Comparison of ENCODE assay signal across 18 cellular contexts in genomic region chr14:99576761-99577705, GRCh38. TPM values are rescaled to one million over a fixed set of nuclear protein-coding genes. Genes with fewer than 3 reads are reported as not detected.
DNase-seq lines count a peak whose midpoint lies in the region; ATAC-seq and TF ChIP-seq lines count a peak whose summit lies in the region.
"Had no signal": no experiment of that assay in that cellular context is flagged by ENCODE, and none has a peak within 500 bp of the region (broad histone marks: within the 10 kb centered on the region; RNA-seq: fewer than 3 reads in every experiment).

No MANE protein-coding gene starts in this region.

- H3K4me3 ChIP-seq in right cardiac atrium (ENCODE audit: low read length) (no peak overlapping the region), prostate gland (no peak overlapping the region)
- H3K4me3 ChIP-seq: HAP-1 had no signal

- H3K4me3 Mint-ChIP-seq in Calu3 (ENCODE audit: low read depth, unreplicated experiment) = no peak overlapping the region
- H3K4me3 Mint-ChIP-seq: activated CD4-positive, alpha-beta T cell treated with anti-CD3 and anti-CD28 coated beads, Interleukin-2, amount 10 ng/mL, durations not matched to agents 24 days and 14 days; stimulated activated naive B cell treated with anti-CD40 and anti-IgM and Interleukin-4, amounts not matched to agents 10 μg/mL and 1 μg/mL and 100 μg/mL, for 72 hours had no signal

- no peaks in the 10 kb centered on the region for H3K36me3 ChIP-seq in prostate gland
- H3K36me3 ChIP-seq: HAP-1 had no signal

- WGBS in right cardiac atrium = 75% methylated on average over 26 of the region's 26 CpGs
- WGBS in prostate gland = 67% methylated on average over 26 of the region's 26 CpGs

- peaks cover 41% of the 10 kb centered on the region for H3K36me3 Mint-ChIP-seq in Calu3 (ENCODE audit: insufficient read depth, unreplicated experiment)
- H3K36me3 Mint-ChIP-seq: stimulated activated naive B cell treated with anti-CD40 and anti-IgM and Interleukin-4, amounts not matched to agents 10 μg/mL and 1 μg/mL and 100 μg/mL, for 72 hours had no signal

- TF ChIP-seq CTCF in Calu3 (IDR thresholded peaks at IDR 0.05; ENCODE audit: unreplicated experiment) = no peak
- no peak for TF ChIP-seq CTCF in VCaP (conservative IDR thresholded peaks at IDR 0.05)
- no peak for TF ChIP-seq CTCF in prostate gland (IDR thresholded peaks at IDR 0.05)

- H3K27me3 Mint-ChIP-seq in Calu3 (ENCODE audit: unreplicated experiment) = no peaks in the 10 kb centered on the region
- H3K27me3 Mint-ChIP-seq: activated CD4-positive, alpha-beta T cell treated with anti-CD3 and anti-CD28 coated beads, Interleukin-2, amount 10 ng/mL, durations not matched to agents 24 days and 14 days had no signal

- H3K27ac Mint-ChIP-seq in Calu3 (ENCODE audit: unreplicated experiment) = peak overlapping the region; percentile 73
- H3K27ac Mint-ChIP-seq: activated CD4-positive, alpha-beta T cell treated with anti-CD3 and anti-CD28 coated beads, Interleukin-2, amount 10 ng/mL, durations not matched to agents 24 days and 14 days; stimulated activated naive B cell treated with anti-CD40 and anti-IgM and Interleukin-4, amounts not matched to agents 10 μg/mL and 1 μg/mL and 100 μg/mL, for 72 hours had no signal

- peaks cover 75% of the 10 kb centered on the region for H3K4me1 Mint-ChIP-seq in Calu3 (ENCODE audit: low read depth, unreplicated experiment)
- H3K4me1 Mint-ChIP-seq: activated CD4-positive, alpha-beta T cell treated with anti-CD3 and anti-CD28 coated beads, Interleukin-2, amount 10 ng/mL, durations not matched to agents 24 days and 14 days had no signal

- intact Hi-C loops in Calu3 (cut with micrococcal nuclease; ENCODE audit: unreplicated experiment) = no loop called here
- intact Hi-C loops in right cardiac atrium (cut with DNase I) = no loop called here
- intact Hi-C loops in prostate gland (cut with DNase I) = no loop called here

- H3K27me3 ChIP-seq in right cardiac atrium (ENCODE audit: control insufficient read depth, insufficient read depth) (no peaks in the 10 kb centered on the region), prostate gland (replicated peaks; ENCODE audit: insufficient read depth) (no peaks in the 10 kb centered on the region)

- peak overlapping the region; percentile 95 for H3K27ac ChIP-seq in VCaP
- peak overlapping the region; percentile 5 for H3K27ac ChIP-seq in right cardiac atrium (ENCODE audit: low read length)
- peak overlapping the region; percentile 60 to 93 for H3K27ac ChIP-seq in prostate gland

- no peaks in the 10 kb centered on the region for H3K9me3 Mint-ChIP-seq in Calu3 (ENCODE audit: low read depth, unreplicated experiment)
- H3K9me3 Mint-ChIP-seq: activated CD4-positive, alpha-beta T cell treated with anti-CD3 and anti-CD28 coated beads, Interleukin-2, amount 10 ng/mL, durations not matched to agents 24 days and 14 days; stimulated activated naive B cell treated with anti-CD40 and anti-IgM and Interleukin-4, amounts not matched to agents 10 μg/mL and 1 μg/mL and 100 μg/mL, for 72 hours had no signal

- ATAC-seq in right cardiac atrium (no peak), GM18873 (IDR thresholded peaks at IDR 0.05; ENCODE audit: low FRiP score, unreplicated experiment) (no peak)
- ATAC-seq: stimulated activated naive B cell treated with anti-CD40 and anti-IgM and Interleukin-4, amounts not matched to agents 10 μg/mL and 1 μg/mL and 100 μg/mL, for 72 hours had no signal

- TF ChIP-seq POLR2A in prostate gland (IDR thresholded peaks at IDR 0.05) = no peak

- peaks cover 28% of the 10 kb centered on the region for H3K4me1 ChIP-seq in right cardiac atrium (ENCODE audit: control insufficient read depth, insufficient read depth, low read length)
- H3K4me1 ChIP-seq in prostate gland (replicated peaks) = peaks cover 64% of the 10 kb centered on the region

- CTCF ChIA-PET in Calu3 (lab: Charles Lee) = interaction anchor here (1.0 kb wide), 1 partner anchor 107 kb away, joined by 3 read pairs; the partner anchor contains the start of gene CYP46A1

- H3K9me3 ChIP-seq in right cardiac atrium (ENCODE audit: control insufficient read depth, low read length) (no peaks in the 10 kb centered on the region), prostate gland (no peaks in the 10 kb centered on the region)
- H3K9me3 ChIP-seq: HAP-1 had no signal

- BruUV-seq in Calu3 (replicated peaks; lab: Mats Ljungman, UMichigan) = no TSS peak

- no peak for DNase-seq in Calu3
- no peak for DNase-seq in right cardiac atrium
- no peak for DNase-seq in prostate gland (ENCODE audit: low spot score)
- DNase-seq in NK-92 treated with Interleukin-12 subunit alpha and Interleukin-12 subunit beta, amount 100 ng/mL, for 24 hours (lab: John Stamatoyannopoulos, UW) = no peak
- no peak for DNase-seq in stimulated activated CD4-positive, alpha-beta T cell treated with anti-CD3 and anti-CD28 coated beads, Interleukin-1b, Interleukin-23, amount 100 ng/mL, for 48 hours
- DNase-seq in NCI-H146 (lab: John Stamatoyannopoulos, UW) = no peak
- DNase-seq: activated CD4-positive, alpha-beta T cell treated with anti-CD3 and anti-CD28 coated beads, Interleukin-2, amount 10 ng/mL, durations not matched to agents 24 days and 14 days; activated naive CD4-positive, alpha-beta T cell treated with anti-CD3 and anti-CD28 coated beads, Interleukin-2, amount 50 U/mL, for 16 hours; central memory CD4-positive, alpha-beta T cell; effector memory CD4-positive, alpha-beta T cell; MV-4-11; NCI-H2107; occipital lobe; stimulated activated naive B cell treated with anti-CD40 and anti-IgM and Interleukin-4, amounts not matched to agents 10 μg/mL and 1 μg/mL and 100 μg/mL, for 72 hours; T-helper 9 cell had no signal

RNA-seq across cellular contexts. Expression of gene CCDC85C, which starts 27.0 kb away (rescaled TPM):
- total RNA-seq in Calu3 (2022) (44.6 and 45.1 TPM in 2 replicates), right cardiac atrium (10 to 100 TPM; 21.0 to 23.3 (median 22.0) TPM), prostate gland (10 to 100 TPM; 35.1 to 47.2 TPM)
- polyA plus RNA-seq in right cardiac atrium = 31.5 TPM

Comparison
In these comparisons a context has a peak if more than half of its experiments do, and no peak if none do; other contexts are left out.
1. H3K27ac ChIP-seq: peak in every context shown above with its lines; median percentile 95 in VCaP; 76 in prostate gland; 5 in right cardiac atrium.